1 cellular context compared by ENCODE assay signal in genomic region chrX:152941328-152942111, GRCh38.
TF ChIP-seq lines count a peak whose summit lies in the region.

No MANE protein-coding gene starts in this region.

TF ChIP-seq in HepG2, 621 proteins besides CTCF, POLR2A, EP300 and RAD21 (continued from another document and continues in another):
- no peak for TF ChIP-seq KIAA2018 (CRISPR knock-in tag; IDR thresholded peaks at IDR 0.05; ENCODE audit: borderline replicate concordance)
- peak; percentile 76 for TF ChIP-seq ZMYM4 (CRISPR knock-in tag; IDR thresholded peaks at IDR 0.05)
- TF ChIP-seq TFDP1 (CRISPR knock-in tag; IDR thresholded peaks at IDR 0.05; ENCODE audit: borderline replicate concordance): peak; percentile 38; the same call in 1 of the 2 replicates
- TF ChIP-seq DMAP1 (CRISPR knock-in tag; IDR thresholded peaks at IDR 0.05): peak; percentile 47; the same call in 1 of the 2 replicates
- TF ChIP-seq POGZ (CRISPR knock-in tag; IDR thresholded peaks at IDR 0.05): peak; percentile 86
- peak; percentile 47; the same call in 1 of the 2 replicates for TF ChIP-seq ERF (CRISPR knock-in tag; IDR thresholded peaks at IDR 0.05)
- TF ChIP-seq ZNF263 (CRISPR knock-in tag; IDR thresholded peaks at IDR 0.05): no peak
- TF ChIP-seq ZGPAT (CRISPR knock-in tag; IDR thresholded peaks at IDR 0.05): peak; percentile 60; the same call in 1 of the 2 replicates
- no peak for TF ChIP-seq FOXA1 (IDR thresholded peaks at IDR 0.05)
- no peak for TF ChIP-seq FOXA1 (CRISPR knock-in tag; IDR thresholded peaks at IDR 0.05)
- peak; percentile 70 for TF ChIP-seq MAX (IDR thresholded peaks at IDR 0.05)
- peak; percentile 41 to 64; a peak in 3 of 4 replicates for TF ChIP-seq HMGXB4 (CRISPR knock-in tag; IDR thresholded peaks at IDR 0.05; ENCODE audit: borderline replicate concordance in 1 of 2, low read depth in 1 of 2)
- TF ChIP-seq ZBTB38 (CRISPR knock-in tag; IDR thresholded peaks at IDR 0.05): 0 out of 2 replicates have a peak, but pooled peaks have one; percentile 44
- TF ChIP-seq ZNF280D (CRISPR knock-in tag; IDR thresholded peaks at IDR 0.05): peak; percentile 50; the same call in 1 of the 2 replicates
- TF ChIP-seq PHF8 (CRISPR knock-in tag; IDR thresholded peaks at IDR 0.05): 0 out of 2 replicates have a peak, but pooled peaks have one; percentile 15
- peak; percentile 41; the same call in 1 of the 2 replicates for TF ChIP-seq ZNF556 (CRISPR knock-in tag; IDR thresholded peaks at IDR 0.05; ENCODE audit: borderline replicate concordance)
- TF ChIP-seq ZNF317 (CRISPR knock-in tag; IDR thresholded peaks at IDR 0.05): 0 out of 2 replicates have a peak, but pooled peaks have one; percentile 28
- no peak for TF ChIP-seq ZNF230 (CRISPR knock-in tag; IDR thresholded peaks at IDR 0.05)
- no peak for TF ChIP-seq ZNF12 (CRISPR knock-in tag; IDR thresholded peaks at IDR 0.05)
- peak; percentile 57; the same call in 1 of the 2 replicates for TF ChIP-seq REPIN1 (CRISPR knock-in tag; IDR thresholded peaks at IDR 0.05; ENCODE audit: borderline replicate concordance, low read depth)
- TF ChIP-seq MAFG (CRISPR knock-in tag; IDR thresholded peaks at IDR 0.05): no peak
- no peak for TF ChIP-seq ZSCAN5A (CRISPR knock-in tag; IDR thresholded peaks at IDR 0.05; ENCODE audit: borderline replicate concordance)
- TF ChIP-seq, protein P1, sequence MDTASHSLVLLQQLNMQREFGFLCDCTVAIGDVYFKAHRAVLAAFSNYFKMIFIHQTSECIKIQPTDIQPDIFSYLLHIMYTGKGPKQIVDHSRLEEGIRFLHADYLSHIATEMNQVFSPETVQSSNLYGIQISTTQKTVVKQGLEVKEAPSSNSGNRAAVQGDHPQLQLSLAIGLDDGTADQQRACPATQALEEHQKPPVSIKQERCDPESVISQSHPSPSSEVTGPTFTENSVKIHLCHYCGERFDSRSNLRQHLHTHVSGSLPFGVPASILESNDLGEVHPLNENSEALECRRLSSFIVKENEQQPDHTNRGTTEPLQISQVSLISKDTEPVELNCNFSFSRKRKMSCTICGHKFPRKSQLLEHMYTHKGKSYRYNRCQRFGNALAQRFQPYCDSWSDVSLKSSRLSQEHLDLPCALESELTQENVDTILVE (CRISPR knock-in tag; IDR thresholded peaks at IDR 0.05): 0 out of 2 replicates have a peak, but pooled peaks have one; percentile 18
- peak; percentile 97 for TF ChIP-seq YY1 (IDR thresholded peaks at IDR 0.05; ENCODE audit: insufficient read depth, insufficient replicate concordance, low read depth, low read length)
- peak; percentile 48; the same call in 1 of the 2 replicates for TF ChIP-seq YEATS2 (CRISPR knock-in tag; IDR thresholded peaks at IDR 0.05; ENCODE audit: borderline replicate concordance)
- TF ChIP-seq ZNF605 (CRISPR knock-in tag; IDR thresholded peaks at IDR 0.05): peak; percentile 46; the same call in 1 of the 2 replicates
- TF ChIP-seq ZNF136 (CRISPR knock-in tag; IDR thresholded peaks at IDR 0.05; ENCODE audit: low read depth): peak; percentile 44; the same call in 1 of the 2 replicates
- TF ChIP-seq KDM3A (CRISPR knock-in tag; IDR thresholded peaks at IDR 0.05; ENCODE audit: low read depth): peak; percentile 19; the same call in 1 of the 2 replicates
